10 cellular contexts compared by ENCODE assay signal in the genomic region with DNA sequence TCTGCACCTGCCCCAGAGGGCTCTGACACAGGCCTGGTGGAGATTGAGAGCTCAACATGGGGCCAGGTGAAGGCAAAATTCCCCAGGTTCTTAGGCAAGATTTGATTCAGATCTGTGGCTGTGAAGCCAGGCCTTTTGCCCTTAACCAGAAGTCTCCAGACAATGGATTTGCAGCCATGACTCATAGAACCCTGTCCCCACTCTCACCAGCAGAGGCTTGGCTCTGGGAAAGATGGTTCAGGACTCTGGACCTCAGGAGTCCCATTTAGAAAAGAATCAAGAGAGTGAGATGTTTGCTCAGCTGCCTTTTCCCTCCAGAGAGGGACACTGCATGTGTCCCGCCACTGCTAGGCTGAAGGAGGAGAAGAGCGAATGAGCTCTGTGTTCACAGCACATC.
DNase-seq lines count a peak whose midpoint lies in the region; ATAC-seq lines count a peak whose summit lies in the region.
"Had no signal": no experiment of that assay in that cellular context is flagged by ENCODE, and none has a peak within 500 bp of the region (broad histone marks: within the 10 kb centered on the region; RNA-seq: fewer than 3 reads in every experiment).

No MANE protein-coding gene starts in this region.

- DNase-seq in CD4-positive, CD25-positive, alpha-beta regulatory T cell: peak in 1 of 3 donors; percentile 11
- DNase-seq in H4 (ENCODE audit: low spot score) (peak; percentile 40), iris pigment epithelial cell (ENCODE audit: low read depth) (peak; percentile 61)
- no peak for DNase-seq in activated CD8-positive, alpha-beta T cell treated with anti-CD3 and anti-CD28 coated beads, Interleukin-2, amount 10 ng/mL, durations not matched to agents 7 days and 5 days
- no peak for DNase-seq in stimulated activated CD4-positive, alpha-beta T cell treated with anti-CD3 and anti-CD28 coated beads, Interleukin-12 subunit alpha, Interleukin-12 subunit beta, amount 100 ng/mL, for 4 hours
- DNase-seq: left cardiac atrium had no signal

- CTCF ChIA-PET in activated CD8-positive, alpha-beta T cell treated with anti-CD3 and anti-CD28 coated beads, Interleukin-2, amount 10 ng/mL, durations not matched to agents 7 days and 5 days (lab: Charles Lee): interaction anchor here (0.7 to 3.7 kb wide), 9 partner anchors 10 to 994 kb away, joined by 3 to 15 read pairs (median 4); no protein-coding TSS in a partner anchor

- H3K4me3 Mint-ChIP-seq in CD4-positive, CD25-positive, alpha-beta regulatory T cell: peak overlapping the region; percentile 59 to 86 (median 85)
- peak overlapping the region; percentile 72 for H3K4me3 Mint-ChIP-seq in activated CD8-positive, alpha-beta T cell treated with anti-CD3 and anti-CD28 coated beads, Interleukin-2, amount 10 ng/mL, durations not matched to agents 7 days and 5 days

- peaks cover 60% of the 10 kb centered on the region for H3K4me1 ChIP-seq in CD4-positive, CD25-positive, alpha-beta regulatory T cell (ENCODE audit: control insufficient read depth, insufficient read depth, low read length, poor library complexity, severe bottlenecking)

- H3K27ac ChIP-seq in CD4-positive, CD25-positive, alpha-beta regulatory T cell (ENCODE audit: insufficient read depth, low read length, poor library complexity, severe bottlenecking): peak overlapping the region; percentile 76

- H3K27me3 ChIP-seq in CD4-positive, CD25-positive, alpha-beta regulatory T cell (ENCODE audit: control insufficient read depth, insufficient read depth, low read length): no peaks in the 10 kb centered on the region

- H3K27me3 Mint-ChIP-seq in CD4-positive, CD25-positive, alpha-beta regulatory T cell: no peaks in the 10 kb centered on the region
- peaks cover 30% of the 10 kb centered on the region for H3K27me3 Mint-ChIP-seq in activated CD8-positive, alpha-beta T cell treated with anti-CD3 and anti-CD28 coated beads, Interleukin-2, amount 10 ng/mL, durations not matched to agents 7 days and 5 days (ENCODE audit: low read depth)

- H3K9me3 Mint-ChIP-seq in CD4-positive, CD25-positive, alpha-beta regulatory T cell: no peaks in the 10 kb centered on the region
- H3K9me3 Mint-ChIP-seq in activated CD8-positive, alpha-beta T cell treated with anti-CD3 and anti-CD28 coated beads, Interleukin-2, amount 10 ng/mL, durations not matched to agents 7 days and 5 days (ENCODE audit: insufficient read depth): no peaks in the 10 kb centered on the region

- H3K27ac Mint-ChIP-seq in CD4-positive, CD25-positive, alpha-beta regulatory T cell: peak overlapping the region; percentile 90 to 97 (median 95)
- H3K27ac Mint-ChIP-seq in activated CD8-positive, alpha-beta T cell treated with anti-CD3 and anti-CD28 coated beads, Interleukin-2, amount 10 ng/mL, durations not matched to agents 7 days and 5 days: peak overlapping the region; percentile 94

- peak overlapping the region; percentile 77 for H3K4me3 ChIP-seq in CD4-positive, CD25-positive, alpha-beta regulatory T cell (ENCODE audit: low read depth, low read length)
- H3K4me3 ChIP-seq: K562 had no signal

- H3K36me3 Mint-ChIP-seq in CD4-positive, CD25-positive, alpha-beta regulatory T cell: no peaks in the 10 kb centered on the region
- H3K36me3 Mint-ChIP-seq in activated CD8-positive, alpha-beta T cell treated with anti-CD3 and anti-CD28 coated beads, Interleukin-2, amount 10 ng/mL, durations not matched to agents 7 days and 5 days (ENCODE audit: low read depth): no peaks in the 10 kb centered on the region

- no peak for ATAC-seq in CD4-positive, CD25-positive, alpha-beta regulatory T cell (ENCODE audit: low read depth in 2 of 2)
- no peak for ATAC-seq in activated CD8-positive, alpha-beta T cell treated with anti-CD3 and anti-CD28 coated beads, Interleukin-2, amount 10 ng/mL, durations not matched to agents 7 days and 5 days
- ATAC-seq in GM21619 (IDR thresholded peaks at IDR 0.05; ENCODE audit: unreplicated experiment): no peak
- ATAC-seq in GM19324 (IDR thresholded peaks at IDR 0.05; ENCODE audit: low FRiP score, unreplicated experiment): no peak
- no peak for ATAC-seq in GM21786 (IDR thresholded peaks at IDR 0.05; ENCODE audit: unreplicated experiment)
- ATAC-seq: K562 had no signal

- POLR2A ChIA-PET in activated CD8-positive, alpha-beta T cell treated with anti-CD3 and anti-CD28 coated beads, Interleukin-2, amount 10 ng/mL, durations not matched to agents 7 days and 5 days (lab: Charles Lee): interaction anchor here (0.6 to 1.2 kb wide), 2 partner anchors 42 to 294 kb away, joined by 3 read pairs; no protein-coding TSS in a partner anchor

- H3K4me1 Mint-ChIP-seq in CD4-positive, CD25-positive, alpha-beta regulatory T cell: peaks cover 22 to 85% (median 56%) of the 10 kb centered on the region in 4 donors
- H3K4me1 Mint-ChIP-seq in activated CD8-positive, alpha-beta T cell treated with anti-CD3 and anti-CD28 coated beads, Interleukin-2, amount 10 ng/mL, durations not matched to agents 7 days and 5 days (ENCODE audit: low read depth): peaks cover 61% of the 10 kb centered on the region

- H3K36me3 ChIP-seq in CD4-positive, CD25-positive, alpha-beta regulatory T cell (ENCODE audit: control insufficient read depth, insufficient read depth, low read length): no peaks in the 10 kb centered on the region

- no peaks in the 10 kb centered on the region for H3K9me3 ChIP-seq in CD4-positive, CD25-positive, alpha-beta regulatory T cell (ENCODE audit: control insufficient read depth in 2 of 2, low read length in 2 of 2)

Comparison
In these comparisons a context has a peak if more than half of its experiments do, and no peak if none do; other contexts are left out.
1. DNase-seq: peak in H4 (single experiment) and iris pigment epithelial cell (single experiment); none in activated CD8-positive, alpha-beta T cell treated with anti-CD3 and anti-CD28 coated beads, Interleukin-2, amount 10 ng/mL, durations not matched to agents 7 days and 5 days (single experiment) and stimulated activated CD4-positive, alpha-beta T cell treated with anti-CD3 and anti-CD28 coated beads, Interleukin-12 subunit alpha, Interleukin-12 subunit beta, amount 100 ng/mL, for 4 hours (single experiment).